In genomic region chr21:38837806-38838461, GRCh38 we compare ENCODE assay signal across 17 cellular contexts.
"Had no signal": no experiment of that assay in that cellular context is flagged by ENCODE, and none has a peak within 500 bp of the region (broad histone marks: within the 10 kb centered on the region; RNA-seq: fewer than 3 reads in every experiment).

No MANE protein-coding gene starts in this region.

- H3K27me3 ChIP-seq: dorsolateral prefrontal cortex, neural progenitor cell, ovary, tibial artery had no signal

- H3K4me3 ChIP-seq: dorsolateral prefrontal cortex, neural progenitor cell, ovary, psoas muscle, tibial artery had no signal

- H3K9ac ChIP-seq: neural progenitor cell had no signal

- H3K4me1 ChIP-seq: neural progenitor cell had no signal

- ATAC-seq: naive thymus-derived CD4-positive, alpha-beta T cell; psoas muscle; stimulated activated naive CD8-positive, alpha-beta T cell treated with anti-CD3 and anti-CD28 coated beads, Interleukin-15, Interleukin-2, amounts not matched to agents 100 U/mL and 50 U/mL, for 24 hours had no signal

- H3K27ac ChIP-seq: neural progenitor cell, ovary, psoas muscle, tibial artery, VCaP had no signal

- H2AFZ ChIP-seq: neural progenitor cell had no signal

- FAIRE-seq: frontal cortex, urothelium cell line had no signal

- DNase-seq: activated CD4-positive, CD25-positive, alpha-beta regulatory T cell treated with anti-CD3 and anti-CD28 coated beads, Interleukin-2, amount 50 U/mL, for 72 hours; activated gamma-delta T cell; dorsolateral prefrontal cortex; erythroblast; mesendoderm; naive thymus-derived CD4-positive, alpha-beta T cell; ovary; psoas muscle; right cardiac atrium; stimulated activated naive CD8-positive, alpha-beta T cell treated with anti-CD3 and anti-CD28 coated beads, Interleukin-15, Interleukin-2, amounts not matched to agents 100 U/mL and 50 U/mL, for 24 hours; substantia nigra; T1000; tibial artery had no signal

- H3K9me3 ChIP-seq: ovary, psoas muscle, tibial artery had no signal

- H3K36me3 ChIP-seq: neural progenitor cell, ovary, tibial artery had no signal

- H3K4me2 ChIP-seq: neural progenitor cell had no signal
